ENCODE assay signal across 1 cellular context in the genomic region with DNA sequence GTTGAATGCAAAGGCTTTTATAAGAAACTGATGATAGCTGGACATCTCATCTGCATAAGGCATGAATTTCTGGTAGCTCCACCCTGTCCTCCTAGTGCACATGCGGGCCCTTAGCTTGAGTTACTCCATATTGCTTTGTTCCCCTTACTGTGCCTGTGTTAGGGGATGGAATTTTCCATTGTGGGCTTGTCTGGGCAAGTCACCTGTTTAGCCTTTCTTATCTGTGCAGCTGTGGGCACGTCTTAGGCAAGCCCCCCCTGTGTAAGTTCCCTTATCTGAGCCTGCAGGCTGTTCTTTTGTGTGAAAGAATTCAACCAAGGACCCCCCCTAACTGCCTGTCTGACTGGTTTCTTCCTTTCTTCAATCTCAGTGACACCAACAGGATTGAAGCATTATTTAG.
A peak's percentile ranks its signal among the peaks of the same experiment; 100 is the strongest.
TF ChIP-seq lines count a peak whose summit lies in the region.

No MANE protein-coding gene starts in this region.

TF ChIP-seq in K562, 482 proteins besides CTCF, POLR2A, EP300 and RAD21 (continued from another document and continues in another):
- TF ChIP-seq RBM17 (IDR thresholded peaks at IDR 0.05; ENCODE audit: borderline replicate concordance, low read depth, low read length) (no peak), ZNF717 (CRISPR knock-in tag; IDR thresholded peaks at IDR 0.05) (no peak), KAT2B (IDR thresholded peaks at IDR 0.05; ENCODE audit: low read depth, low read length) (no peak), RFX5 (IDR thresholded peaks at IDR 0.05; ENCODE audit: low read depth, low read length) (no peak), SUPT5H (IDR thresholded peaks at IDR 0.05) (no peak), SAFB2 (IDR thresholded peaks at IDR 0.05; ENCODE audit: borderline replicate concordance, low read depth, low read length, severe bottlenecking) (no peak), ZNF41 (CRISPR knock-in tag; conservative IDR thresholded peaks at IDR 0.05) (peak; percentile 97), OTX1 (CRISPR knock-in tag; IDR thresholded peaks at IDR 0.05) (peak; percentile 77; the same call in 1 of the 2 replicates), RUNX1 (IDR thresholded peaks at IDR 0.05; ENCODE audit: low read depth) (peak; percentile 69; the same call in 1 of the 2 replicates), ZNF830 (CRISPR knock-in tag; IDR thresholded peaks at IDR 0.05) (no peak), CBX8 (IDR thresholded peaks at IDR 0.05; ENCODE audit: borderline replicate concordance, extremely low read depth, low read depth, low read length, poor library complexity, severe bottlenecking) (no peak), FOXP1 (CRISPR knock-in tag; IDR thresholded peaks at IDR 0.05) (no peak), FOS (IDR thresholded peaks at IDR 0.05; ENCODE audit: extremely low read depth, insufficient read length) (no peak), HIVEP1 (CRISPR knock-in tag; IDR thresholded peaks at IDR 0.05) (peak; percentile 96), KHSRP (IDR thresholded peaks at IDR 0.05) (peak; percentile 27; the same call in 1 of the 2 replicates), ZNF586 (CRISPR knock-in tag; conservative IDR thresholded peaks at IDR 0.05) (no peak), ZNF778 (CRISPR knock-in tag; IDR thresholded peaks at IDR 0.05) (no peak), KLF13 (tag; IDR thresholded peaks at IDR 0.05; ENCODE audit: borderline replicate concordance, low read depth) (peak; percentile 91), JUND (IDR thresholded peaks at IDR 0.05; ENCODE audit: borderline replicate concordance, low read depth, low read length) (peak; percentile 49; the same call in 1 of the 2 replicates), JUND (tag; IDR thresholded peaks at IDR 0.05; ENCODE audit: borderline replicate concordance, low read depth, low read length) (peak; percentile 87; the same call in 2 of the 3 replicates), ZNF75A (CRISPR knock-in tag; IDR thresholded peaks at IDR 0.05) (peak; percentile 83), NR2F6 (CRISPR knock-in tag; IDR thresholded peaks at IDR 0.05) (no peak), CCAR2 (IDR thresholded peaks at IDR 0.05; ENCODE audit: low read depth, low read length) (no peak), IRF2 (CRISPR knock-in tag; IDR thresholded peaks at IDR 0.05) (no peak), DNMT1 (IDR thresholded peaks at IDR 0.05) (no peak), MECOM (CRISPR knock-in tag; IDR thresholded peaks at IDR 0.05) (peak; percentile 94), CEBPG (CRISPR knock-in tag; IDR thresholded peaks at IDR 0.05) (no peak), CEBPG (tag; conservative IDR thresholded peaks at IDR 0.05 in 1 of 2, IDR thresholded peaks at IDR 0.05 in 1 of 2) (no peak), ZNF57 (CRISPR knock-in tag; IDR thresholded peaks at IDR 0.05) (no peak), NCOA6 (IDR thresholded peaks at IDR 0.05) (no peak), TCFL5 (CRISPR knock-in tag; conservative IDR thresholded peaks at IDR 0.05) (peak; percentile 90), TARDBP (IDR thresholded peaks at IDR 0.05) (peak; percentile 82), NFATC3 (IDR thresholded peaks at IDR 0.05) (peak; percentile 78; the same call in 1 of the 2 replicates), CHD4 (IDR thresholded peaks at IDR 0.05; ENCODE audit: insufficient read depth, insufficient replicate concordance, low read depth, low read length, poor library complexity, severe bottlenecking) (no peak), NCOR1 (IDR thresholded peaks at IDR 0.05) (peak; percentile 94), ELF2 (CRISPR knock-in tag; IDR thresholded peaks at IDR 0.05) (peak; percentile 76; the same call in 1 of the 2 replicates), BCL6 (CRISPR knock-in tag; IDR thresholded peaks at IDR 0.05) (peak; percentile 89), SRF (CRISPR knock-in tag; IDR thresholded peaks at IDR 0.05) (no peak), HMGN3 (IDR thresholded peaks at IDR 0.05; ENCODE audit: borderline replicate concordance, extremely low read depth, insufficient read length, low read depth, low read length) (no peak), NFIC (IDR thresholded peaks at IDR 0.05) (peak; percentile 82), XRCC3 (IDR thresholded peaks at IDR 0.05) (no peak), BRD9 (IDR thresholded peaks at IDR 0.05; ENCODE audit: low read depth, partially characterized antibody) (no peak)
- TF ChIP-seq, protein P1, sequence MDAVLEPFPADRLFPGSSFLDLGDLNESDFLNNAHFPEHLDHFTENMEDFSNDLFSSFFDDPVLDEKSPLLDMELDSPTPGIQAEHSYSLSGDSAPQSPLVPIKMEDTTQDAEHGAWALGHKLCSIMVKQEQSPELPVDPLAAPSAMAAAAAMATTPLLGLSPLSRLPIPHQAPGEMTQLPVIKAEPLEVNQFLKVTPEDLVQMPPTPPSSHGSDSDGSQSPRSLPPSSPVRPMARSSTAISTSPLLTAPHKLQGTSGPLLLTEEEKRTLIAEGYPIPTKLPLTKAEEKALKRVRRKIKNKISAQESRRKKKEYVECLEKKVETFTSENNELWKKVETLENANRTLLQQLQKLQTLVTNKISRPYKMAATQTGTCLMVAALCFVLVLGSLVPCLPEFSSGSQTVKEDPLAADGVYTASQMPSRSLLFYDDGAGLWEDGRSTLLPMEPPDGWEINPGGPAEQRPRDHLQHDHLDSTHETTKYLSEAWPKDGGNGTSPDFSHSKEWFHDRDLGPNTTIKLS (IDR thresholded peaks at IDR 0.05; ENCODE audit: borderline replicate concordance, low read depth) = no peak
- TF ChIP-seq, protein P2, sequence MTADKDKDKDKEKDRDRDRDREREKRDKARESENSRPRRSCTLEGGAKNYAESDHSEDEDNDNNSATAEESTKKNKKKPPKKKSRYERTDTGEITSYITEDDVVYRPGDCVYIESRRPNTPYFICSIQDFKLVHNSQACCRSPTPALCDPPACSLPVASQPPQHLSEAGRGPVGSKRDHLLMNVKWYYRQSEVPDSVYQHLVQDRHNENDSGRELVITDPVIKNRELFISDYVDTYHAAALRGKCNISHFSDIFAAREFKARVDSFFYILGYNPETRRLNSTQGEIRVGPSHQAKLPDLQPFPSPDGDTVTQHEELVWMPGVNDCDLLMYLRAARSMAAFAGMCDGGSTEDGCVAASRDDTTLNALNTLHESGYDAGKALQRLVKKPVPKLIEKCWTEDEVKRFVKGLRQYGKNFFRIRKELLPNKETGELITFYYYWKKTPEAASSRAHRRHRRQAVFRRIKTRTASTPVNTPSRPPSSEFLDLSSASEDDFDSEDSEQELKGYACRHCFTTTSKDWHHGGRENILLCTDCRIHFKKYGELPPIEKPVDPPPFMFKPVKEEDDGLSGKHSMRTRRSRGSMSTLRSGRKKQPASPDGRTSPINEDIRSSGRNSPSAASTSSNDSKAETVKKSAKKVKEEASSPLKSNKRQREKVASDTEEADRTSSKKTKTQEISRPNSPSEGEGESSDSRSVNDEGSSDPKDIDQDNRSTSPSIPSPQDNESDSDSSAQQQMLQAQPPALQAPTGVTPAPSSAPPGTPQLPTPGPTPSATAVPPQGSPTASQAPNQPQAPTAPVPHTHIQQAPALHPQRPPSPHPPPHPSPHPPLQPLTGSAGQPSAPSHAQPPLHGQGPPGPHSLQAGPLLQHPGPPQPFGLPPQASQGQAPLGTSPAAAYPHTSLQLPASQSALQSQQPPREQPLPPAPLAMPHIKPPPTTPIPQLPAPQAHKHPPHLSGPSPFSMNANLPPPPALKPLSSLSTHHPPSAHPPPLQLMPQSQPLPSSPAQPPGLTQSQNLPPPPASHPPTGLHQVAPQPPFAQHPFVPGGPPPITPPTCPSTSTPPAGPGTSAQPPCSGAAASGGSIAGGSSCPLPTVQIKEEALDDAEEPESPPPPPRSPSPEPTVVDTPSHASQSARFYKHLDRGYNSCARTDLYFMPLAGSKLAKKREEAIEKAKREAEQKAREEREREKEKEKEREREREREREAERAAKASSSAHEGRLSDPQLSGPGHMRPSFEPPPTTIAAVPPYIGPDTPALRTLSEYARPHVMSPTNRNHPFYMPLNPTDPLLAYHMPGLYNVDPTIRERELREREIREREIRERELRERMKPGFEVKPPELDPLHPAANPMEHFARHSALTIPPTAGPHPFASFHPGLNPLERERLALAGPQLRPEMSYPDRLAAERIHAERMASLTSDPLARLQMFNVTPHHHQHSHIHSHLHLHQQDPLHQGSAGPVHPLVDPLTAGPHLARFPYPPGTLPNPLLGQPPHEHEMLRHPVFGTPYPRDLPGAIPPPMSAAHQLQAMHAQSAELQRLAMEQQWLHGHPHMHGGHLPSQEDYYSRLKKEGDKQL (CRISPR knock-in tag; IDR thresholded peaks at IDR 0.05; ENCODE audit: borderline replicate concordance) = no peak
- TF ChIP-seq, protein P3, sequence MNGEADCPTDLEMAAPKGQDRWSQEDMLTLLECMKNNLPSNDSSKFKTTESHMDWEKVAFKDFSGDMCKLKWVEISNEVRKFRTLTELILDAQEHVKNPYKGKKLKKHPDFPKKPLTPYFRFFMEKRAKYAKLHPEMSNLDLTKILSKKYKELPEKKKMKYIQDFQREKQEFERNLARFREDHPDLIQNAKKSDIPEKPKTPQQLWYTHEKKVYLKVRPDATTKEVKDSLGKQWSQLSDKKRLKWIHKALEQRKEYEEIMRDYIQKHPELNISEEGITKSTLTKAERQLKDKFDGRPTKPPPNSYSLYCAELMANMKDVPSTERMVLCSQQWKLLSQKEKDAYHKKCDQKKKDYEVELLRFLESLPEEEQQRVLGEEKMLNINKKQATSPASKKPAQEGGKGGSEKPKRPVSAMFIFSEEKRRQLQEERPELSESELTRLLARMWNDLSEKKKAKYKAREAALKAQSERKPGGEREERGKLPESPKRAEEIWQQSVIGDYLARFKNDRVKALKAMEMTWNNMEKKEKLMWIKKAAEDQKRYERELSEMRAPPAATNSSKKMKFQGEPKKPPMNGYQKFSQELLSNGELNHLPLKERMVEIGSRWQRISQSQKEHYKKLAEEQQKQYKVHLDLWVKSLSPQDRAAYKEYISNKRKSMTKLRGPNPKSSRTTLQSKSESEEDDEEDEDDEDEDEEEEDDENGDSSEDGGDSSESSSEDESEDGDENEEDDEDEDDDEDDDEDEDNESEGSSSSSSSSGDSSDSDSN (IDR thresholded peaks at IDR 0.05; ENCODE audit: borderline replicate concordance in 1 of 2, low read depth in 2 of 2, low read length in 2 of 2) = no peak
- TF ChIP-seq, protein P4, sequence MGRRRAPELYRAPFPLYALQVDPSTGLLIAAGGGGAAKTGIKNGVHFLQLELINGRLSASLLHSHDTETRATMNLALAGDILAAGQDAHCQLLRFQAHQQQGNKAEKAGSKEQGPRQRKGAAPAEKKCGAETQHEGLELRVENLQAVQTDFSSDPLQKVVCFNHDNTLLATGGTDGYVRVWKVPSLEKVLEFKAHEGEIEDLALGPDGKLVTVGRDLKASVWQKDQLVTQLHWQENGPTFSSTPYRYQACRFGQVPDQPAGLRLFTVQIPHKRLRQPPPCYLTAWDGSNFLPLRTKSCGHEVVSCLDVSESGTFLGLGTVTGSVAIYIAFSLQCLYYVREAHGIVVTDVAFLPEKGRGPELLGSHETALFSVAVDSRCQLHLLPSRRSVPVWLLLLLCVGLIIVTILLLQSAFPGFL (CRISPR knock-in tag; IDR thresholded peaks at IDR 0.05) = no peak
- TF ChIP-seq, protein P5, sequence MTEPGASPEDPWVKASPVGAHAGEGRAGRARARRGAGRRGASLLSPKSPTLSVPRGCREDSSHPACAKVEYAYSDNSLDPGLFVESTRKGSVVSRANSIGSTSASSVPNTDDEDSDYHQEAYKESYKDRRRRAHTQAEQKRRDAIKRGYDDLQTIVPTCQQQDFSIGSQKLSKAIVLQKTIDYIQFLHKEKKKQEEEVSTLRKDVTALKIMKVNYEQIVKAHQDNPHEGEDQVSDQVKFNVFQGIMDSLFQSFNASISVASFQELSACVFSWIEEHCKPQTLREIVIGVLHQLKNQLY (CRISPR knock-in tag; conservative IDR thresholded peaks at IDR 0.05) = no peak
- TF ChIP-seq, protein P6, sequence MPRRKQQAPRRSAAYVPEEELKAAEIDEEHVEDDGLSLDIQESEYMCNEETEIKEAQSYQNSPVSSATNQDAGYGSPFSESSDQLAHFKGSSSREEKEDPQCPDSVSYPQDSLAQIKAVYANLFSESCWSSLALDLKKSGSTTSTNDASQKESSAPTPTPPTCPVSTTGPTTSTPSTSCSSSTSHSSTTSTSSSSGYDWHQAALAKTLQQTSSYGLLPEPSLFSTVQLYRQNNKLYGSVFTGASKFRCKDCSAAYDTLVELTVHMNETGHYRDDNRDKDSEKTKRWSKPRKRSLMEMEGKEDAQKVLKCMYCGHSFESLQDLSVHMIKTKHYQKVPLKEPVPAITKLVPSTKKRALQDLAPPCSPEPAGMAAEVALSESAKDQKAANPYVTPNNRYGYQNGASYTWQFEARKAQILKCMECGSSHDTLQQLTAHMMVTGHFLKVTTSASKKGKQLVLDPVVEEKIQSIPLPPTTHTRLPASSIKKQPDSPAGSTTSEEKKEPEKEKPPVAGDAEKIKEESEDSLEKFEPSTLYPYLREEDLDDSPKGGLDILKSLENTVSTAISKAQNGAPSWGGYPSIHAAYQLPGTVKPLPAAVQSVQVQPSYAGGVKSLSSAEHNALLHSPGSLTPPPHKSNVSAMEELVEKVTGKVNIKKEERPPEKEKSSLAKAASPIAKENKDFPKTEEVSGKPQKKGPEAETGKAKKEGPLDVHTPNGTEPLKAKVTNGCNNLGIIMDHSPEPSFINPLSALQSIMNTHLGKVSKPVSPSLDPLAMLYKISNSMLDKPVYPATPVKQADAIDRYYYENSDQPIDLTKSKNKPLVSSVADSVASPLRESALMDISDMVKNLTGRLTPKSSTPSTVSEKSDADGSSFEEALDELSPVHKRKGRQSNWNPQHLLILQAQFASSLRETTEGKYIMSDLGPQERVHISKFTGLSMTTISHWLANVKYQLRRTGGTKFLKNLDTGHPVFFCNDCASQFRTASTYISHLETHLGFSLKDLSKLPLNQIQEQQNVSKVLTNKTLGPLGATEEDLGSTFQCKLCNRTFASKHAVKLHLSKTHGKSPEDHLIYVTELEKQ (CRISPR knock-in tag; IDR thresholded peaks at IDR 0.05) = peak; percentile 86
- TF ChIP-seq, protein P7, sequence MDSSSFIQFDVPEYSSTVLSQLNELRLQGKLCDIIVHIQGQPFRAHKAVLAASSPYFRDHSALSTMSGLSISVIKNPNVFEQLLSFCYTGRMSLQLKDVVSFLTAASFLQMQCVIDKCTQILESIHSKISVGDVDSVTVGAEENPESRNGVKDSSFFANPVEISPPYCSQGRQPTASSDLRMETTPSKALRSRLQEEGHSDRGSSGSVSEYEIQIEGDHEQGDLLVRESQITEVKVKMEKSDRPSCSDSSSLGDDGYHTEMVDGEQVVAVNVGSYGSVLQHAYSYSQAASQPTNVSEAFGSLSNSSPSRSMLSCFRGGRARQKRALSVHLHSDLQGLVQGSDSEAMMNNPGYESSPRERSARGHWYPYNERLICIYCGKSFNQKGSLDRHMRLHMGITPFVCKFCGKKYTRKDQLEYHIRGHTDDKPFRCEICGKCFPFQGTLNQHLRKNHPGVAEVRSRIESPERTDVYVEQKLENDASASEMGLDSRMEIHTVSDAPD (CRISPR knock-in tag; IDR thresholded peaks at IDR 0.05) = 0 out of 2 replicates have a peak, but pooled peaks have one; percentile 73
- TF ChIP-seq, protein P8, sequence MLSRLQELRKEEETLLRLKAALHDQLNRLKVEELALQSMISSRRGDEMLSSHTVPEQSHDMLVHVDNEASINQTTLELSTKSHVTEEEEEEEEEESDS (CRISPR knock-in tag; IDR thresholded peaks at IDR 0.05) = peak; percentile 53; the same call in 1 of the 2 replicates
- TF ChIP-seq, protein P9, sequence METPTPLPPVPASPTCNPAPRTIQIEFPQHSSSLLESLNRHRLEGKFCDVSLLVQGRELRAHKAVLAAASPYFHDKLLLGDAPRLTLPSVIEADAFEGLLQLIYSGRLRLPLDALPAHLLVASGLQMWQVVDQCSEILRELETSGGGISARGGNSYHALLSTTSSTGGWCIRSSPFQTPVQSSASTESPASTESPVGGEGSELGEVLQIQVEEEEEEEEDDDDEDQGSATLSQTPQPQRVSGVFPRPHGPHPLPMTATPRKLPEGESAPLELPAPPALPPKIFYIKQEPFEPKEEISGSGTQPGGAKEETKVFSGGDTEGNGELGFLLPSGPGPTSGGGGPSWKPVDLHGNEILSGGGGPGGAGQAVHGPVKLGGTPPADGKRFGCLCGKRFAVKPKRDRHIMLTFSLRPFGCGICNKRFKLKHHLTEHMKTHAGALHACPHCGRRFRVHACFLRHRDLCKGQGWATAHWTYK (CRISPR knock-in tag; IDR thresholded peaks at IDR 0.05) = peak; percentile 98
